1 cellular context compared by ENCODE assay signal in the genomic region with DNA sequence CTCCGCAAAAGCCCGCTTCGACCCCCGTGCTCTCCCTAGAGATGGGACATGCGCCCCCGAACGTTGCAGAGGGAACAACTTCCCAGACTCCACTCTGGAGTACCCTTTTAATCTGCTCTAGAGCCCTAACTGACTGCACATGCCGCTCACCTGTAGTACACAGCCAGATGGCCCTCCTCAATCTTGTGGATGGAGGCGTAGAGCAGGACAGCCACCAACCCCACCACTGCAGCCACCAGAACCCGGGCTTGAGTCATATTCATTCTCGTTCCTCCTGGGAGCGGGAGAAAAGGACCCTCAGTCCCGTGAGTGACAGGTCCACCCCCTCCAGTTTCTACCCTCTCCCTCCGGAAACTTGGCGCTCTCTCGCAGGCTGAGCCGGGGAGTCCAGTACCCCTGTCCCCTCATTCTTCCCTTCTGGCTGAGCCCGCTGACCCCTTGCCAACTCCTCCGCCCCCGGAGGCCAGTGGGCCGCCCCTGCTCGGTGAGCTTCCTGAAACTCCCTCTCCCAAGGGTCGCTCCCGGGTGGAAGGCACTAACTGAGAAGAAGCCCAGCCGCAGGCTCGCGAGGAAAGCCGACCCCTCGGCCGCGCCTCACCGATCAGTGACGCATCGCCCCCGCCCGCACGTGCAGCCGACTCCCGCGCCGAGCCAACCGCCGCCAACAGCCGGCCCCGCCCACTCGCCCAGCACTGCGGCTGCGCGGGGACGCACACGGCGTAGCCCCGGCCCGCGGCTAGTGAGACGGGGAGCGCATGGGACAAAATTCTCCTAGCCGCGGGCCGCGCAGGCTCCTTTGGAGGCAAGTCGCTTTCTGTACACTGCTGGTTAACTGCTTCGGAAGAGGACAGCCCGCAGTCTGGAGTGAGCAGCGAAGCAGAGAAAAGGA.
A peak's percentile ranks its signal among the peaks of the same experiment; 100 is the strongest.
TF ChIP-seq lines count a peak whose summit lies in the region.

A gene (minus strand): TSS at position 666 of the 889 bp plus-strand sequence. CDS start 403 bp downstream, at position 263.

TF ChIP-seq in HepG2, 621 proteins besides CTCF, POLR2A, EP300 and RAD21 (continued from another document and continues in another):
- TF ChIP-seq, protein P1, sequence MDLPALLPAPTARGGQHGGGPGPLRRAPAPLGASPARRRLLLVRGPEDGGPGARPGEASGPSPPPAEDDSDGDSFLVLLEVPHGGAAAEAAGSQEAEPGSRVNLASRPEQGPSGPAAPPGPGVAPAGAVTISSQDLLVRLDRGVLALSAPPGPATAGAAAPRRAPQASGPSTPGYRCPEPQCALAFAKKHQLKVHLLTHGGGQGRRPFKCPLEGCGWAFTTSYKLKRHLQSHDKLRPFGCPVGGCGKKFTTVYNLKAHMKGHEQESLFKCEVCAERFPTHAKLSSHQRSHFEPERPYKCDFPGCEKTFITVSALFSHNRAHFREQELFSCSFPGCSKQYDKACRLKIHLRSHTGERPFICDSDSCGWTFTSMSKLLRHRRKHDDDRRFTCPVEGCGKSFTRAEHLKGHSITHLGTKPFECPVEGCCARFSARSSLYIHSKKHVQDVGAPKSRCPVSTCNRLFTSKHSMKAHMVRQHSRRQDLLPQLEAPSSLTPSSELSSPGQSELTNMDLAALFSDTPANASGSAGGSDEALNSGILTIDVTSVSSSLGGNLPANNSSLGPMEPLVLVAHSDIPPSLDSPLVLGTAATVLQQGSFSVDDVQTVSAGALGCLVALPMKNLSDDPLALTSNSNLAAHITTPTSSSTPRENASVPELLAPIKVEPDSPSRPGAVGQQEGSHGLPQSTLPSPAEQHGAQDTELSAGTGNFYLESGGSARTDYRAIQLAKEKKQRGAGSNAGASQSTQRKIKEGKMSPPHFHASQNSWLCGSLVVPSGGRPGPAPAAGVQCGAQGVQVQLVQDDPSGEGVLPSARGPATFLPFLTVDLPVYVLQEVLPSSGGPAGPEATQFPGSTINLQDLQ (CRISPR knock-in tag; IDR thresholded peaks at IDR 0.05), result peak; percentile 91
- TF ChIP-seq FOXP1 (IDR thresholded peaks at IDR 0.05) (no peak), FOXP1 (CRISPR knock-in tag; IDR thresholded peaks at IDR 0.05) (no peak), ZNF138 (CRISPR knock-in tag; IDR thresholded peaks at IDR 0.05; ENCODE audit: low read depth) (peak; percentile 80; the same call in 1 of the 2 replicates), TSC22D2 (CRISPR knock-in tag; IDR thresholded peaks at IDR 0.05; ENCODE audit: borderline replicate concordance) (peak; percentile 80; the same call in 1 of the 2 replicates), ZSCAN12 (CRISPR knock-in tag; IDR thresholded peaks at IDR 0.05) (peak; percentile 63; the same call in 1 of the 2 replicates), BRCA1 (CRISPR knock-in tag; IDR thresholded peaks at IDR 0.05) (no peak), ZBTB8A (CRISPR knock-in tag; IDR thresholded peaks at IDR 0.05; ENCODE audit: borderline replicate concordance, low read depth) (no peak), HCFC1 (IDR thresholded peaks at IDR 0.05; ENCODE audit: low read depth, low read length) (0 out of 2 replicates have a peak, but pooled peaks have one; percentile 12), SIX4 (CRISPR knock-in tag; IDR thresholded peaks at IDR 0.05) (no peak), ISX (CRISPR knock-in tag; conservative IDR thresholded peaks at IDR 0.05) (no peak; the same call in none of the 2 replicates), ZSCAN25 (CRISPR knock-in tag; IDR thresholded peaks at IDR 0.05) (peak; percentile 55; the same call in 1 of the 2 replicates), SRSF4 (IDR thresholded peaks at IDR 0.05; ENCODE audit: low read depth, low read length, poor library complexity, severe bottlenecking) (no peak), ZNF44 (CRISPR knock-in tag; IDR thresholded peaks at IDR 0.05) (no peak), ZNF354B (CRISPR knock-in tag; IDR thresholded peaks at IDR 0.05) (no peak), ZZZ3 (CRISPR knock-in tag; IDR thresholded peaks at IDR 0.05; ENCODE audit: borderline replicate concordance) (no peak), ZNF709 (CRISPR knock-in tag; IDR thresholded peaks at IDR 0.05) (peak; percentile 84), ZNF780A (CRISPR knock-in tag; IDR thresholded peaks at IDR 0.05) (peak; percentile 94), ZNF83 (CRISPR knock-in tag; IDR thresholded peaks at IDR 0.05; ENCODE audit: borderline replicate concordance) (peak; percentile 27; the same call in 1 of the 2 replicates), PHF20 (CRISPR knock-in tag; IDR thresholded peaks at IDR 0.05) (peak; percentile 87)
- TF ChIP-seq, protein P2, sequence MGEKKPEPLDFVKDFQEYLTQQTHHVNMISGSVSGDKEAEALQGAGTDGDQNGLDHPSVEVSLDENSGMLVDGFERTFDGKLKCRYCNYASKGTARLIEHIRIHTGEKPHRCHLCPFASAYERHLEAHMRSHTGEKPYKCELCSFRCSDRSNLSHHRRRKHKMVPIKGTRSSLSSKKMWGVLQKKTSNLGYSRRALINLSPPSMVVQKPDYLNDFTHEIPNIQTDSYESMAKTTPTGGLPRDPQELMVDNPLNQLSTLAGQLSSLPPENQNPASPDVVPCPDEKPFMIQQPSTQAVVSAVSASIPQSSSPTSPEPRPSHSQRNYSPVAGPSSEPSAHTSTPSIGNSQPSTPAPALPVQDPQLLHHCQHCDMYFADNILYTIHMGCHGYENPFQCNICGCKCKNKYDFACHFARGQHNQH (CRISPR knock-in tag; IDR thresholded peaks at IDR 0.05), result peak; percentile 61; the same call in 1 of the 2 replicates
- TF ChIP-seq, protein P3, sequence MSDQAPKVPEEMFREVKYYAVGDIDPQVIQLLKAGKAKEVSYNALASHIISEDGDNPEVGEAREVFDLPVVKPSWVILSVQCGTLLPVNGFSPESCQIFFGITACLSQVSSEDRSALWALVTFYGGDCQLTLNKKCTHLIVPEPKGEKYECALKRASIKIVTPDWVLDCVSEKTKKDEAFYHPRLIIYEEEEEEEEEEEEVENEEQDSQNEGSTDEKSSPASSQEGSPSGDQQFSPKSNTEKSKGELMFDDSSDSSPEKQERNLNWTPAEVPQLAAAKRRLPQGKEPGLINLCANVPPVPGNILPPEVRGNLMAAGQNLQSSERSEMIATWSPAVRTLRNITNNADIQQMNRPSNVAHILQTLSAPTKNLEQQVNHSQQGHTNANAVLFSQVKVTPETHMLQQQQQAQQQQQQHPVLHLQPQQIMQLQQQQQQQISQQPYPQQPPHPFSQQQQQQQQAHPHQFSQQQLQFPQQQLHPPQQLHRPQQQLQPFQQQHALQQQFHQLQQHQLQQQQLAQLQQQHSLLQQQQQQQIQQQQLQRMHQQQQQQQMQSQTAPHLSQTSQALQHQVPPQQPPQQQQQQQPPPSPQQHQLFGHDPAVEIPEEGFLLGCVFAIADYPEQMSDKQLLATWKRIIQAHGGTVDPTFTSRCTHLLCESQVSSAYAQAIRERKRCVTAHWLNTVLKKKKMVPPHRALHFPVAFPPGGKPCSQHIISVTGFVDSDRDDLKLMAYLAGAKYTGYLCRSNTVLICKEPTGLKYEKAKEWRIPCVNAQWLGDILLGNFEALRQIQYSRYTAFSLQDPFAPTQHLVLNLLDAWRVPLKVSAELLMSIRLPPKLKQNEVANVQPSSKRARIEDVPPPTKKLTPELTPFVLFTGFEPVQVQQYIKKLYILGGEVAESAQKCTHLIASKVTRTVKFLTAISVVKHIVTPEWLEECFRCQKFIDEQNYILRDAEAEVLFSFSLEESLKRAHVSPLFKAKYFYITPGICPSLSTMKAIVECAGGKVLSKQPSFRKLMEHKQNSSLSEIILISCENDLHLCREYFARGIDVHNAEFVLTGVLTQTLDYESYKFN (CRISPR knock-in tag; conservative IDR thresholded peaks at IDR 0.05), result peak; percentile 56; the same call in 1 of the 2 replicates
- TF ChIP-seq, protein P4, sequence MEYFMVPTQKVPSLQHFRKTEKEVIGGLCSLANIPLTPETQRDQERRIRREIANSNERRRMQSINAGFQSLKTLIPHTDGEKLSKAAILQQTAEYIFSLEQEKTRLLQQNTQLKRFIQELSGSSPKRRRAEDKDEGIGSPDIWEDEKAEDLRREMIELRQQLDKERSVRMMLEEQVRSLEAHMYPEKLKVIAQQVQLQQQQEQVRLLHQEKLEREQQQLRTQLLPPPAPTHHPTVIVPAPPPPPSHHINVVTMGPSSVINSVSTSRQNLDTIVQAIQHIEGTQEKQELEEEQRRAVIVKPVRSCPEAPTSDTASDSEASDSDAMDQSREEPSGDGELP (IDR thresholded peaks at IDR 0.05; ENCODE audit: borderline replicate concordance, low read depth), result no peak; the same call in 1 of the 2 replicates
- TF ChIP-seq, protein P5, sequence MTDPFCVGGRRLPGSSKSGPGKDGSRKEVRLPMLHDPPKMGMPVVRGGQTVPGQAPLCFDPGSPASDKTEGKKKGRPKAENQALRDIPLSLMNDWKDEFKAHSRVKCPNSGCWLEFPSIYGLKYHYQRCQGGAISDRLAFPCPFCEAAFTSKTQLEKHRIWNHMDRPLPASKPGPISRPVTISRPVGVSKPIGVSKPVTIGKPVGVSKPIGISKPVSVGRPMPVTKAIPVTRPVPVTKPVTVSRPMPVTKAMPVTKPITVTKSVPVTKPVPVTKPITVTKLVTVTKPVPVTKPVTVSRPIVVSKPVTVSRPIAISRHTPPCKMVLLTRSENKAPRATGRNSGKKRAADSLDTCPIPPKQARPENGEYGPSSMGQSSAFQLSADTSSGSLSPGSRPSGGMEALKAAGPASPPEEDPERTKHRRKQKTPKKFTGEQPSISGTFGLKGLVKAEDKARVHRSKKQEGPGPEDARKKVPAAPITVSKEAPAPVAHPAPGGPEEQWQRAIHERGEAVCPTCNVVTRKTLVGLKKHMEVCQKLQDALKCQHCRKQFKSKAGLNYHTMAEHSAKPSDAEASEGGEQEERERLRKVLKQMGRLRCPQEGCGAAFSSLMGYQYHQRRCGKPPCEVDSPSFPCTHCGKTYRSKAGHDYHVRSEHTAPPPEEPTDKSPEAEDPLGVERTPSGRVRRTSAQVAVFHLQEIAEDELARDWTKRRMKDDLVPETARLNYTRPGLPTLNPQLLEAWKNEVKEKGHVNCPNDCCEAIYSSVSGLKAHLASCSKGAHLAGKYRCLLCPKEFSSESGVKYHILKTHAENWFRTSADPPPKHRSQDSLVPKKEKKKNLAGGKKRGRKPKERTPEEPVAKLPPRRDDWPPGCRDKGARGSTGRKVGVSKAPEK (CRISPR knock-in tag; IDR thresholded peaks at IDR 0.05; ENCODE audit: borderline replicate concordance), result no peak
- TF ChIP-seq, protein P6, sequence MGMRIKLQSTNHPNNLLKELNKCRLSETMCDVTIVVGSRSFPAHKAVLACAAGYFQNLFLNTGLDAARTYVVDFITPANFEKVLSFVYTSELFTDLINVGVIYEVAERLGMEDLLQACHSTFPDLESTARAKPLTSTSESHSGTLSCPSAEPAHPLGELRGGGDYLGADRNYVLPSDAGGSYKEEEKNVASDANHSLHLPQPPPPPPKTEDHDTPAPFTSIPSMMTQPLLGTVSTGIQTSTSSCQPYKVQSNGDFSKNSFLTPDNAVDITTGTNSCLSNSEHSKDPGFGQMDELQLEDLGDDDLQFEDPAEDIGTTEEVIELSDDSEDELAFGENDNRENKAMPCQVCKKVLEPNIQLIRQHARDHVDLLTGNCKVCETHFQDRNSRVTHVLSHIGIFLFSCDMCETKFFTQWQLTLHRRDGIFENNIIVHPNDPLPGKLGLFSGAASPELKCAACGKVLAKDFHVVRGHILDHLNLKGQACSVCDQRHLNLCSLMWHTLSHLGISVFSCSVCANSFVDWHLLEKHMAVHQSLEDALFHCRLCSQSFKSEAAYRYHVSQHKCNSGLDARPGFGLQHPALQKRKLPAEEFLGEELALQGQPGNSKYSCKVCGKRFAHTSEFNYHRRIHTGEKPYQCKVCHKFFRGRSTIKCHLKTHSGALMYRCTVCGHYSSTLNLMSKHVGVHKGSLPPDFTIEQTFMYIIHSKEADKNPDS (CRISPR knock-in tag; IDR thresholded peaks at IDR 0.05), result 0 out of 2 replicates have a peak, but pooled peaks have one; percentile 42
- TF ChIP-seq, protein P7, sequence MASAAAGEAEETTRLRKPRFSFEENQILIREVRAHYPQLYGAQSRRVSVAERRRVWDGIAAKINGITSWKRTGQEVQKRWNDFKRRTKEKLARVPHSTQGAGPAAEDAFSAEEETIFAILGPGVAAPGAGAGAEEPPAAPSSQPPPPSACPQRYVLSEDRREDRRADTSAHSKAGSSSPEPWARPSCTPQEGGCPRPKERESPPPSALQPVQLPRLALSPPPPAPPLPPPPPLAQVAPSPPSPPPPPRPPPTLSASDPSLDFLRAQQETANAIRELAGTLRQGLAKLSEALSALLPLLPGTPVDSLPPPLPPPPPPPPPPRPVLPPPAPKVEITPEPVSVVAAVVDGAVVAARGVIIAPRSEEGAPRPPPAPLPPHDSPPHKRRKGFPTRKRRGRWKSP (CRISPR knock-in tag; IDR thresholded peaks at IDR 0.05), result peak; percentile 87
- TF ChIP-seq, protein P8, sequence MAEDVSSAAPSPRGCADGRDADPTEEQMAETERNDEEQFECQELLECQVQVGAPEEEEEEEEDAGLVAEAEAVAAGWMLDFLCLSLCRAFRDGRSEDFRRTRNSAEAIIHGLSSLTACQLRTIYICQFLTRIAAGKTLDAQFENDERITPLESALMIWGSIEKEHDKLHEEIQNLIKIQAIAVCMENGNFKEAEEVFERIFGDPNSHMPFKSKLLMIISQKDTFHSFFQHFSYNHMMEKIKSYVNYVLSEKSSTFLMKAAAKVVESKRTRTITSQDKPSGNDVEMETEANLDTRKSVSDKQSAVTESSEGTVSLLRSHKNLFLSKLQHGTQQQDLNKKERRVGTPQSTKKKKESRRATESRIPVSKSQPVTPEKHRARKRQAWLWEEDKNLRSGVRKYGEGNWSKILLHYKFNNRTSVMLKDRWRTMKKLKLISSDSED (CRISPR knock-in tag; IDR thresholded peaks at IDR 0.05), result 0 out of 2 replicates have a peak, but pooled peaks have one; percentile 8
- TF ChIP-seq, protein P9, sequence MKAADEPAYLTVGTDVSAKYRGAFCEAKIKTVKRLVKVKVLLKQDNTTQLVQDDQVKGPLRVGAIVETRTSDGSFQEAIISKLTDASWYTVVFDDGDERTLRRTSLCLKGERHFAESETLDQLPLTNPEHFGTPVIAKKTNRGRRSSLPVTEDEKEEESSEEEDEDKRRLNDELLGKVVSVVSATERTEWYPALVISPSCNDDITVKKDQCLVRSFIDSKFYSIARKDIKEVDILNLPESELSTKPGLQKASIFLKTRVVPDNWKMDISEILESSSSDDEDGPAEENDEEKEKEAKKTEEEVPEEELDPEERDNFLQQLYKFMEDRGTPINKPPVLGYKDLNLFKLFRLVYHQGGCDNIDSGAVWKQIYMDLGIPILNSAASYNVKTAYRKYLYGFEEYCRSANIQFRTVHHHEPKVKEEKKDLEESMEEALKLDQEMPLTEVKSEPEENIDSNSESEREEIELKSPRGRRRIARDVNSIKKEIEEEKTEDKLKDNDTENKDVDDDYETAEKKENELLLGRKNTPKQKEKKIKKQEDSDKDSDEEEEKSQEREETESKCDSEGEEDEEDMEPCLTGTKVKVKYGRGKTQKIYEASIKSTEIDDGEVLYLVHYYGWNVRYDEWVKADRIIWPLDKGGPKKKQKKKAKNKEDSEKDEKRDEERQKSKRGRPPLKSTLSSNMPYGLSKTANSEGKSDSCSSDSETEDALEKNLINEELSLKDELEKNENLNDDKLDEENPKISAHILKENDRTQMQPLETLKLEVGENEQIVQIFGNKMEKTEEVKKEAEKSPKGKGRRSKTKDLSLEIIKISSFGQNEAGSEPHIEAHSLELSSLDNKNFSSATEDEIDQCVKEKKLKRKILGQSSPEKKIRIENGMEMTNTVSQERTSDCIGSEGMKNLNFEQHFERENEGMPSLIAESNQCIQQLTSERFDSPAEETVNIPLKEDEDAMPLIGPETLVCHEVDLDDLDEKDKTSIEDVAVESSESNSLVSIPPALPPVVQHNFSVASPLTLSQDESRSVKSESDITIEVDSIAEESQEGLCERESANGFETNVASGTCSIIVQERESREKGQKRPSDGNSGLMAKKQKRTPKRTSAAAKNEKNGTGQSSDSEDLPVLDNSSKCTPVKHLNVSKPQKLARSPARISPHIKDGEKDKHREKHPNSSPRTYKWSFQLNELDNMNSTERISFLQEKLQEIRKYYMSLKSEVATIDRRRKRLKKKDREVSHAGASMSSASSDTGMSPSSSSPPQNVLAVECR (CRISPR knock-in tag; IDR thresholded peaks at IDR 0.05; ENCODE audit: borderline replicate concordance), result peak; percentile 97
- TF ChIP-seq, protein P10, sequence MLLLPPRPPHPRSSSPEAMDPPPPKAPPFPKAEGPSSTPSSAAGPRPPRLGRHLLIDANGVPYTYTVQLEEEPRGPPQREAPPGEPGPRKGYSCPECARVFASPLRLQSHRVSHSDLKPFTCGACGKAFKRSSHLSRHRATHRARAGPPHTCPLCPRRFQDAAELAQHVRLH (CRISPR knock-in tag; IDR thresholded peaks at IDR 0.05; ENCODE audit: borderline replicate concordance, low read depth), result peak; percentile 42; the same call in 1 of the 2 replicates
